ENCODE assay signal across 34 cellular contexts in the genomic region with DNA sequence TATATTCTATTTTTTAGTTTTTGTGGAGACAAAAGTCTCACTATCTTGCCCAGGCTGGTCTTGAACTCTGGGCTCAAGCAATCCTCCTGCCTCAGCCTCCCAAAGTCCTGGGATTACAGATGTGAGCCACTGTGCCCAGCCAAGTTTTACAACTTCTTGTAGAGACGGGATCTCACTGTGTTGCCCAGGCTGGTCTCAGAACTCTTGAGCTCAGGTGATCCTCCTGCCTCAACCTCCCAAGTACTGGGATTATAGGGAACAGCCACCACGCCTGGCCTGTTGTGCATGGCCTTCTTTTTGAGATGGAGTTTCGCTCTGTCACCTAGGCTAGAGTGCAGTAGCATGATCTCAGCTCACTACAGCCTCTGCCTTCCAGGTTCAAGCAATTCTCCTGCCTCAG. TPM values are rescaled to one million over a fixed set of nuclear protein-coding genes. Genes with fewer than 3 reads are reported as not detected.
"Had no signal": no experiment of that assay in that cellular context is flagged by ENCODE, and none has a peak within 500 bp of the region (broad histone marks: within the 10 kb centered on the region; RNA-seq: fewer than 3 reads in every experiment).

No MANE protein-coding gene starts in this region.

- H3K4me3 ChIP-seq: adrenal gland, body of pancreas, cardiac muscle cell, colonic mucosa, esophagus squamous epithelium, gastroesophageal sphincter, heart right ventricle had no signal

- DNase-seq: activated B cell treated with CpG ODN at 0.5 μM for 24 hours; activated CD4-positive, alpha-beta T cell treated with anti-CD3 and anti-CD28 coated beads for 48 hours; activated CD4-positive, alpha-beta T cell treated with anti-CD3 and anti-CD28 coated beads, Interleukin-2, amount 50 U/mL, for 1 hour; activated CD4-positive, alpha-beta T cell treated with anti-CD3 and anti-CD28 coated beads, Interleukin-2, amount 50 U/mL, for 48 hours; activated CD8-positive, alpha-beta memory T cell treated with anti-CD3 and anti-CD28 coated beads for 24 hours; activated CD8-positive, alpha-beta T cell treated with anti-CD3 and anti-CD28 coated beads for 36 hours; activated effector memory CD4-positive, alpha-beta T cell treated with anti-CD3 and anti-CD28 coated beads, Interleukin-2, amount 50 U/mL, for 16 hours; activated naive CD4-positive, alpha-beta T cell treated with anti-CD3 and anti-CD28 coated beads for 36 hours; activated naive CD8-positive, alpha-beta T cell treated with anti-CD3 and anti-CD28 coated beads for 36 hours; activated naive CD8-positive, alpha-beta T cell treated with anti-CD3 and anti-CD28 coated beads, Interleukin-2, amount 50 U/mL, for 24 hours; activated T-cell treated with anti-CD3 and anti-CD28 coated beads, Interleukin-2, amount 50 U/mL, for 4 hours; adrenal gland; amygdala; aorta; body of pancreas; central memory CD4-positive, alpha-beta T cell; cerebellar nuclear complex; colonic mucosa; effector CD8-positive, alpha-beta T cell; esophagus squamous epithelium; foreskin melanocyte; heart right ventricle; T-helper 1 cell; T-helper 2 cell had no signal

- H3K9me3 ChIP-seq: adrenal gland, body of pancreas, colonic mucosa, esophagus squamous epithelium, gastroesophageal sphincter, heart right ventricle had no signal

- H3K36me3 ChIP-seq: adrenal gland, cardiac muscle cell, colonic mucosa, esophagus squamous epithelium, gastroesophageal sphincter had no signal

- H3K9me3 Mint-ChIP-seq: activated B cell treated with CpG ODN at 0.5 μM for 24 hours; activated CD8-positive, alpha-beta T cell treated with anti-CD3 and anti-CD28 coated beads for 36 hours; activated naive CD4-positive, alpha-beta T cell treated with anti-CD3 and anti-CD28 coated beads for 36 hours; activated naive CD4-positive, alpha-beta T cell treated with anti-CD3 and anti-CD28 coated beads, Interleukin-2, amount 50 U/mL, for 24 hours; activated naive CD8-positive, alpha-beta T cell treated with anti-CD3 and anti-CD28 coated beads for 36 hours; activated naive CD8-positive, alpha-beta T cell treated with anti-CD3 and anti-CD28 coated beads, Interleukin-2, amount 50 U/mL, for 24 hours; activated T-cell treated with anti-CD3 and anti-CD28 coated beads, Interleukin-2, amount 50 U/mL, for 4 hours; activated T-helper 2 cell treated with anti-CD3 and anti-CD28 coated beads, Interferon-gamma antibody, Interleukin-2, Interleukin-4, amounts not matched to agents 10 μg/mL and 5 μg/mL and 100 μg/mL, durations not matched to agents 14 hours and 24 hours and 36 hours had no signal

- H3K27me3 Mint-ChIP-seq: activated B cell treated with CpG ODN at 0.5 μM for 24 hours; activated CD8-positive, alpha-beta T cell treated with anti-CD3 and anti-CD28 coated beads for 36 hours; activated naive CD4-positive, alpha-beta T cell treated with anti-CD3 and anti-CD28 coated beads, Interleukin-2, amount 50 U/mL, for 24 hours; activated naive CD8-positive, alpha-beta T cell treated with anti-CD3 and anti-CD28 coated beads for 36 hours; activated naive CD8-positive, alpha-beta T cell treated with anti-CD3 and anti-CD28 coated beads, Interleukin-2, amount 50 U/mL, for 24 hours had no signal

- H3K27ac Mint-ChIP-seq: activated B cell treated with CpG ODN at 0.5 μM for 24 hours; activated CD8-positive, alpha-beta T cell treated with anti-CD3 and anti-CD28 coated beads for 36 hours; activated naive CD4-positive, alpha-beta T cell treated with anti-CD3 and anti-CD28 coated beads for 36 hours; activated naive CD4-positive, alpha-beta T cell treated with anti-CD3 and anti-CD28 coated beads, Interleukin-2, amount 50 U/mL, for 24 hours; activated naive CD8-positive, alpha-beta T cell treated with anti-CD3 and anti-CD28 coated beads for 36 hours; activated naive CD8-positive, alpha-beta T cell treated with anti-CD3 and anti-CD28 coated beads, Interleukin-2, amount 50 U/mL, for 24 hours had no signal

- H3K27me3 ChIP-seq: adrenal gland, body of pancreas, cardiac muscle cell, colonic mucosa, esophagus squamous epithelium, gastroesophageal sphincter, heart right ventricle had no signal

- H3K4me3 Mint-ChIP-seq: activated B cell treated with CpG ODN at 0.5 μM for 24 hours; activated CD8-positive, alpha-beta T cell treated with anti-CD3 and anti-CD28 coated beads for 36 hours; activated naive CD4-positive, alpha-beta T cell treated with anti-CD3 and anti-CD28 coated beads for 36 hours; activated naive CD4-positive, alpha-beta T cell treated with anti-CD3 and anti-CD28 coated beads, Interleukin-2, amount 50 U/mL, for 24 hours; activated naive CD8-positive, alpha-beta T cell treated with anti-CD3 and anti-CD28 coated beads for 36 hours; activated naive CD8-positive, alpha-beta T cell treated with anti-CD3 and anti-CD28 coated beads, Interleukin-2, amount 50 U/mL, for 24 hours; activated T-cell treated with anti-CD3 and anti-CD28 coated beads, Interleukin-2, amount 50 U/mL, for 4 hours had no signal

- H3K27ac ChIP-seq: adrenal gland, body of pancreas, cardiac muscle cell, colonic mucosa, epithelial cell of prostate, esophagus squamous epithelium, gastroesophageal sphincter, heart right ventricle, VCaP had no signal

- ATAC-seq: activated CD4-positive, CD25-positive, alpha-beta regulatory T cell treated with anti-CD3 and anti-CD28 coated beads, Interleukin-2, amount 50 U/mL, for 24 hours; activated CD8-positive, alpha-beta T cell treated with anti-CD3 and anti-CD28 coated beads for 36 hours; activated naive CD8-positive, alpha-beta T cell treated with anti-CD3 and anti-CD28 coated beads, Interleukin-2, amount 50 U/mL, for 24 hours; activated T-cell treated with anti-CD3 and anti-CD28 coated beads, Interleukin-2, amount 50 U/mL, for 4 hours; body of pancreas; gastroesophageal sphincter; heart right ventricle had no signal

- FAIRE-seq: endometrium, endothelial cell of umbilical vein had no signal

RNA-seq across cellular contexts. Expression of a gene that starts 31.0 kb away (rescaled TPM):
- total RNA-seq: activated naive CD4-positive, alpha-beta T cell treated with anti-CD3 and anti-CD28 coated beads for 36 hours; activated naive CD8-positive, alpha-beta T cell treated with anti-CD3 and anti-CD28 coated beads for 36 hours; activated T-cell treated with anti-CD3 and anti-CD28 coated beads, Interleukin-2, amount 50 U/mL, for 4 hours; activated T-helper 2 cell treated with anti-CD3 and anti-CD28 coated beads, Interferon-gamma antibody, Interleukin-2, Interleukin-4, amounts not matched to agents 10 μg/mL and 5 μg/mL and 100 μg/mL, durations not matched to agents 14 hours and 24 hours and 36 hours; body of pancreas; endothelial cell of umbilical vein; fibroblast of villous mesenchyme had no signal
